8 cellular contexts compared by ENCODE assay signal in the genomic region with DNA sequence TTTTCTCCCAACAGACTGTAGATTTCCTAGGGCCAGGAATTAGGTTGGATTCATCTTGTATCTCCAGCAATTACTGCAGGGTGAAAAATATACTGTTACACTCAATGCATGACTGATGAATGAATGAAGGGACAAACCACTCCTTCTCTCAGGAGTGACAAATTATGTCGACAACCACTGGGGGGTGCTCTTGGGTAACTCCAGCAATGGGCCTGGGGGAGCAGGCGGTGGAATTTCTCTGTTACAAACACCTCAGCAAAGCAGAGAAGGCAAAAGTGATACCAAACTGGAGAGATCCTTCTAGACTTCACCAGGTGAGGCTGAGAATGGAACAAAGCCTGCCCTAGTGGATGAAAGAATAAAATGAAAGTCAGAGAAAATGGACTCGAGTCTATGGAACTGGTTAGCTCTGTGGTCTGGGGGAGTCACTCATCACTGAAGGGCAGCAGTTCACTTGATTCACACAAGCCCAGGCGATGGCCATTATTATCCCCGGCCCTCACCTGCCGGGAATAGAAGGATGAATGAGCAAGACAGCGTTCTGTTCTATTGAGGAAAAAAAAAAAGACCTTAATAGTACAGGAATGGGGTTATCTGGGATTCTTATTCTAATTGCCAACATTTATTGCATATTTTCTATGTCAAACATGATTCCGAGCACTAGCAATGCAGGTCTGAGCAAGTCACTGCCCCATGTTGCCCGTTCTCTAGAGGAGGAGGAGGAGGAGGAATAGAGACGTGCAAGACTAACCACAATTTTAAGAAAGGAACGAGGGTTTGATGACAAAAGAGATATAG.
DNase-seq lines count a peak whose midpoint lies in the region; ATAC-seq, FAIRE-seq and TF ChIP-seq lines count a peak whose summit lies in the region.

No MANE protein-coding gene starts in this region.

- TF ChIP-seq CTCF in C4-2B (conservative IDR thresholded peaks at IDR 0.05): peak; percentile 73
- peak; percentile 65 for TF ChIP-seq CTCF in OCI-LY3 (IDR thresholded peaks at IDR 0.05; ENCODE audit: low read depth, low read length)
- TF ChIP-seq CTCF in sigmoid colon (IDR thresholded peaks at IDR 0.05): peak in 1 of 4 experiments; percentile 35

- no peak overlapping the region for H2AFZ ChIP-seq in OCI-LY3 (ENCODE audit: low read depth, low read length)

- no peaks in the 10 kb centered on the region for H3K4me1 Mint-ChIP-seq in natural killer cell treated with Interleukin-12 subunit alpha and Interleukin-12 subunit beta and Interleukin-15 and Interleukin-18, amount 100 ng/mL, for 72 hours (ENCODE audit: low read depth in 2 of 2)

- intact Hi-C loops in sigmoid colon (cut with DNase I): no loop called here

- no peak for TF ChIP-seq EP300 in sigmoid colon (IDR thresholded peaks at IDR 0.05)

- H3K4me1 ChIP-seq in OCI-LY3 (ENCODE audit: low read length) (no peaks in the 10 kb centered on the region), sigmoid colon (no peaks in the 10 kb centered on the region)

- H3K4me3 ChIP-seq in OCI-LY3 (ENCODE audit: low read length): no peak overlapping the region
- H3K4me3 ChIP-seq in sigmoid colon: no peak overlapping the region

- no peaks in the 10 kb centered on the region for H3K36me3 Mint-ChIP-seq in natural killer cell treated with Interleukin-12 subunit alpha and Interleukin-12 subunit beta and Interleukin-15 and Interleukin-18, amount 100 ng/mL, for 72 hours

- H3K27ac ChIP-seq in C4-2B (no peak overlapping the region), OCI-LY3 (ENCODE audit: low read length) (no peak overlapping the region), sigmoid colon (no peak overlapping the region)

- H3K27ac Mint-ChIP-seq in natural killer cell treated with Interleukin-12 subunit alpha and Interleukin-12 subunit beta and Interleukin-15 and Interleukin-18, amount 100 ng/mL, for 72 hours: no peak overlapping the region

- WGBS in sigmoid colon, 2 donors: 56 to 65% methylated on average over 11 of the region's 11 CpGs

- no peak for TF ChIP-seq POLR2A in sigmoid colon (IDR thresholded peaks at IDR 0.05)

- H3K4me2 ChIP-seq in OCI-LY3 (ENCODE audit: low read length): no peak overlapping the region; the same call in 1 of the 2 replicates

- H3K9me3 ChIP-seq in OCI-LY3 (ENCODE audit: insufficient read depth, low read length) (no peaks in the 10 kb centered on the region), sigmoid colon (no peaks in the 10 kb centered on the region)

- H3K9ac ChIP-seq in OCI-LY3 (ENCODE audit: low read length): no peak overlapping the region

- DNase-seq in GM19239 (ENCODE audit: insufficient read length, low spot score) (no peak), frontal cortex (ENCODE audit: low spot score in 2 of 2) (peak; percentile 45 to 61), occipital lobe (lab: John Stamatoyannopoulos, UW) (no peak), sigmoid colon (no peak)
- no peak for DNase-seq in natural killer cell treated with Interleukin-12 subunit alpha and Interleukin-12 subunit beta and Interleukin-15 and Interleukin-18, amount 100 ng/mL, for 72 hours (ENCODE audit: low spot score)

- no peak for ATAC-seq in GM18870 (IDR thresholded peaks at IDR 0.05; ENCODE audit: unreplicated experiment)
- ATAC-seq in natural killer cell treated with Interleukin-12 subunit alpha and Interleukin-12 subunit beta and Interleukin-15 and Interleukin-18, amount 100 ng/mL, for 72 hours: no peak

- H3K79me2 ChIP-seq in OCI-LY3 (ENCODE audit: low read length): no peaks in the 10 kb centered on the region

- H3K36me3 ChIP-seq in OCI-LY3 (replicated peaks; ENCODE audit: low read depth, low read length) (no peaks in the 10 kb centered on the region), sigmoid colon (no peaks in the 10 kb centered on the region)

- peaks cover 8% of the 10 kb centered on the region for H3K9me3 Mint-ChIP-seq in natural killer cell treated with Interleukin-12 subunit alpha and Interleukin-12 subunit beta and Interleukin-15 and Interleukin-18, amount 100 ng/mL, for 72 hours

- H3K4me3 Mint-ChIP-seq in natural killer cell treated with Interleukin-12 subunit alpha and Interleukin-12 subunit beta and Interleukin-15 and Interleukin-18, amount 100 ng/mL, for 72 hours: no peak overlapping the region

- H3K27me3 Mint-ChIP-seq in natural killer cell treated with Interleukin-12 subunit alpha and Interleukin-12 subunit beta and Interleukin-15 and Interleukin-18, amount 100 ng/mL, for 72 hours: no peaks in the 10 kb centered on the region

- FAIRE-seq in GM19239 (lab: Jason Lieb, UNC): peak; percentile 66
- FAIRE-seq in frontal cortex (lab: Jason Lieb, UNC): no peak

- no peaks in the 10 kb centered on the region for H4K20me1 ChIP-seq in OCI-LY3 (ENCODE audit: insufficient read depth, low read length)

- H3K27me3 ChIP-seq in OCI-LY3 (ENCODE audit: low read depth, low read length): no peaks in the 10 kb centered on the region
- H3K27me3 ChIP-seq in sigmoid colon: no peaks in the 10 kb centered on the region

Comparison
In these comparisons a context has a peak if more than half of its experiments do, and no peak if none do; other contexts are left out.
1. DNase-seq: peak in frontal cortex (2 of 2); none in GM19239 (single experiment), occipital lobe (single experiment), sigmoid colon (single experiment) and natural killer cell treated with Interleukin-12 subunit alpha and Interleukin-12 subunit beta and Interleukin-15 and Interleukin-18, amount 100 ng/mL, for 72 hours (single experiment).